22 cellular contexts compared by ENCODE assay signal in genomic region chr10:33602278-33602677, GRCh38.
DNase-seq lines count a peak whose midpoint lies in the region; ATAC-seq, FAIRE-seq and TF ChIP-seq lines count a peak whose summit lies in the region.
"Had no signal": no experiment of that assay in that cellular context is flagged by ENCODE, and none has a peak within 500 bp of the region (broad histone marks: within the 10 kb centered on the region; RNA-seq: fewer than 3 reads in every experiment).

No MANE protein-coding gene starts in this region.

- no peak overlapping the region for H3K4me3 Mint-ChIP-seq in CD4-positive, alpha-beta memory T cell
- H3K4me3 Mint-ChIP-seq: CD14-positive monocyte; CD4-positive, alpha-beta T cell; HFFc6 had no signal

- H3K36me3 Mint-ChIP-seq in CD4-positive, alpha-beta memory T cell: no peaks in the 10 kb centered on the region
- H3K36me3 Mint-ChIP-seq: CD14-positive monocyte had no signal

- no peaks in the 10 kb centered on the region for H4K20me1 ChIP-seq in PC-3 (ENCODE audit: low read length)
- H4K20me1 ChIP-seq: BLaER1 treated with 17β-estradiol and CSF1 and Interleukin-3, amounts not matched to agents 10 nM and 100 nM had no signal

- no peaks in the 10 kb centered on the region for H3K9me2 ChIP-seq in PC-3 (replicated peaks; ENCODE audit: low read length)

- no peak for DNase-seq in HEK293T (ENCODE audit: extremely low spot score)
- no peak for DNase-seq in PC-3
- no peak for DNase-seq in activated T-cell treated with anti-CD3 and anti-CD28 coated beads, Interleukin-2, amount 50 U/mL, for 48 hours
- DNase-seq in CD4-positive, alpha-beta memory T cell: no peak
- DNase-seq: AML-193; BE2C; Calu3; CD4-positive, alpha-beta T cell; COR-L47; DMS53; DMS79 treated with DMSO at 0.1 percent for 48 hours; GF-D8; H7; HCEC 1CT; HFFc6 had no signal

- H3F3A ChIP-seq in PC-3 (ENCODE audit: low read length, unreplicated experiment): no peaks in the 10 kb centered on the region

- ATAC-seq in PC-3 (peak; percentile 44), GM19455 (IDR thresholded peaks at IDR 0.05; ENCODE audit: unreplicated experiment) (no peak)

- H2AFZ ChIP-seq in PC-3 (ENCODE audit: low read length): no peak overlapping the region

- CTCF ChIA-PET in HEK293T (lab: Yijun Ruan, JAX) (no interaction called here), PC-3 (lab: Charles Lee) (interaction anchor here (0.6 kb wide), 1 partner anchor 746 kb away, joined by 3 read pairs; no protein-coding TSS in a partner anchor)
- CTCF ChIA-PET in CD4-positive, alpha-beta memory T cell (lab: Charles Lee; ENCODE audit: partially characterized antibody): no interaction called here

- H3K36me3 ChIP-seq in PC-3 (ENCODE audit: low read depth, low read length): no peaks in the 10 kb centered on the region
- H3K36me3 ChIP-seq in CD4-positive, alpha-beta memory T cell (ENCODE audit: insufficient read depth, low read length): no peaks in the 10 kb centered on the region
- H3K36me3 ChIP-seq: BE2C; BLaER1 treated with 17β-estradiol and CSF1 and Interleukin-3, amounts not matched to agents 10 nM and 100 nM had no signal

- peaks cover 8% of the 10 kb centered on the region for H3K9me3 ChIP-seq in PC-3 (ENCODE audit: low read length)
- H3K9me3 ChIP-seq in CD4-positive, alpha-beta memory T cell (ENCODE audit: control insufficient read depth in 1 of 2, low read length in 2 of 2): no peaks in the 10 kb centered on the region
- H3K9me3 ChIP-seq: BE2C had no signal

- FAIRE-seq in islet of Langerhans (lab: Jason Lieb, UNC): peak; percentile 61
- FAIRE-seq: GM12891, GM18507, H1 had no signal

- H3K27ac ChIP-seq in PC-3 (ENCODE audit: low read length): no peak overlapping the region
- no peak overlapping the region for H3K27ac ChIP-seq in CD4-positive, alpha-beta memory T cell (ENCODE audit: low read depth, low read length)
- H3K27ac ChIP-seq: BLaER1 treated with 17β-estradiol and CSF1 and Interleukin-3, amounts not matched to agents 10 nM and 100 nM had no signal

- H3K79me2 ChIP-seq in PC-3 (ENCODE audit: low read length): no peaks in the 10 kb centered on the region

- intact Hi-C loops in PC-3 (cut with micrococcal nuclease): no loop called here
- intact Hi-C loops in CD4-positive, alpha-beta memory T cell (cut with micrococcal nuclease): no loop called here

- peaks cover 0 to 23% (median 13%) of the 10 kb centered on the region in 8 donors for H3K9me3 Mint-ChIP-seq in CD4-positive, alpha-beta memory T cell
- H3K9me3 Mint-ChIP-seq: HFFc6 had no signal

- no peak overlapping the region for H3K4me2 ChIP-seq in PC-3 (ENCODE audit: low read length)
- H3K4me2 ChIP-seq: BLaER1 treated with 17β-estradiol and CSF1 and Interleukin-3, amounts not matched to agents 10 nM and 100 nM had no signal

- BruUV-seq in PC-3 (replicated peaks; lab: Mats Ljungman, UMichigan): no TSS peak

- no peaks in the 10 kb centered on the region for H3K4me1 Mint-ChIP-seq in CD4-positive, alpha-beta memory T cell
- H3K4me1 Mint-ChIP-seq: CD14-positive monocyte had no signal

- H3K27me3 Mint-ChIP-seq in CD4-positive, alpha-beta memory T cell: peaks cover 3 to 6% of the 10 kb centered on the region in 2 donors

- H3K27me3 ChIP-seq in PC-3 (ENCODE audit: low read length): no peaks in the 10 kb centered on the region
- no peaks in the 10 kb centered on the region for H3K27me3 ChIP-seq in CD4-positive, alpha-beta memory T cell (ENCODE audit: insufficient read depth, low read length)
- H3K27me3 ChIP-seq: BE2C; BLaER1 treated with 17β-estradiol and CSF1 and Interleukin-3, amounts not matched to agents 10 nM and 100 nM had no signal

- no peak overlapping the region for H3K27ac Mint-ChIP-seq in CD4-positive, alpha-beta memory T cell
- H3K27ac Mint-ChIP-seq: CD14-positive monocyte; CD4-positive, alpha-beta T cell; HFFc6 had no signal

- H3K4me1 ChIP-seq in PC-3 (ENCODE audit: insufficient read depth, low read length): no peaks in the 10 kb centered on the region
- H3K4me1 ChIP-seq in CD4-positive, alpha-beta memory T cell (ENCODE audit: insufficient read depth, low read length): no peaks in the 10 kb centered on the region
- H3K4me1 ChIP-seq: BE2C; BLaER1 treated with 17β-estradiol and CSF1 and Interleukin-3, amounts not matched to agents 10 nM and 100 nM had no signal

- H3K4me3 ChIP-seq in PC-3 (ENCODE audit: low read length): no peak overlapping the region
- H3K4me3 ChIP-seq in CD4-positive, alpha-beta memory T cell (ENCODE audit: low read length in 2 of 2): no peak overlapping the region
- H3K4me3 ChIP-seq: BLaER1 treated with 17β-estradiol and CSF1 and Interleukin-3, amounts not matched to agents 10 nM and 100 nM had no signal

- H3K9ac ChIP-seq in PC-3 (ENCODE audit: low read length): no peak overlapping the region
- H3K9ac ChIP-seq: BLaER1 treated with 17β-estradiol and CSF1 and Interleukin-3, amounts not matched to agents 10 nM and 100 nM had no signal

- TF ChIP-seq CTCF in PC-3 (conservative IDR thresholded peaks at IDR 0.05; ENCODE audit: low read depth, low read length): no peak

- POLR2A ChIA-PET in HEK293T (lab: Yijun Ruan, JAX) (no interaction called here), PC-3 (lab: Charles Lee; ENCODE audit: unreplicated experiment) (interaction anchor here (0.7 kb wide), 1 partner anchor 474 kb away, joined by 6 read pairs; no protein-coding TSS in a partner anchor)
- POLR2A ChIA-PET in CD4-positive, alpha-beta memory T cell (lab: Charles Lee; ENCODE audit: partially characterized antibody): no interaction called here

TF ChIP-seq in HEK293T, 16 proteins besides CTCF, POLR2A, EP300 and RAD21:
- TF ChIP-seq, protein P1, sequence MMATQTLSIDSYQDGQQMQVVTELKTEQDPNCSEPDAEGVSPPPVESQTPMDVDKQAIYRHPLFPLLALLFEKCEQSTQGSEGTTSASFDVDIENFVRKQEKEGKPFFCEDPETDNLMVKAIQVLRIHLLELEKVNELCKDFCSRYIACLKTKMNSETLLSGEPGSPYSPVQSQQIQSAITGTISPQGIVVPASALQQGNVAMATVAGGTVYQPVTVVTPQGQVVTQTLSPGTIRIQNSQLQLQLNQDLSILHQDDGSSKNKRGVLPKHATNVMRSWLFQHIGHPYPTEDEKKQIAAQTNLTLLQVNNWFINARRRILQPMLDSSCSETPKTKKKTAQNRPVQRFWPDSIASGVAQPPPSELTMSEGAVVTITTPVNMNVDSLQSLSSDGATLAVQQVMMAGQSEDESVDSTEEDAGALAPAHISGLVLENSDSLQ (IDR thresholded peaks at IDR 0.05): peak; percentile 32; the same call in 1 of the 2 replicates
- TF ChIP-seq ELF4 (IDR thresholded peaks at IDR 0.05): no peak
